ENCODE assay signal across 14 cellular contexts in the genomic region with DNA sequence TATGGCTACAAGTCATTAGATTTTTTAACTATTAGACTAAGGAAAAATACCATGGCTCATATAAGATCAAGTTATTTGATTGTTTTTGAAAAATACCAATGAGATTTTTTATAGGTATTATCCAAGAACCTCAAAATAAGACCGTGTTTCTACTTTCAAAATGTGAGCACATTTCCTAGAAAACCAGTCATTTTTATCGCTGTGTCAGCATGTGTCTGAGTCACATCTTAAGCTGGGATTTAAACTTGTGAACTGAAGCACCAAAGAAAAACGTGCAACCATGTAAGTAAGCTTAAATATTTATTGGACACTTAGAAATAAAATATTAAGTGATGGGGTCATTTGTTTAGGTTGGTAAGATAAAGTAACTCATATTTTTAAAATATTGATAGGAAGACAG.
DNase-seq lines count a peak whose midpoint lies in the region; ATAC-seq, FAIRE-seq and TF ChIP-seq lines count a peak whose summit lies in the region.
"Had no signal": no experiment of that assay in that cellular context is flagged by ENCODE, and none has a peak within 500 bp of the region (broad histone marks: within the 10 kb centered on the region; RNA-seq: fewer than 3 reads in every experiment).

No MANE protein-coding gene starts in this region.

- TF ChIP-seq POLR2A in H1 (IDR thresholded peaks at IDR 0.05; ENCODE audit: control extremely low read depth in 1 of 2, low read depth in 2 of 2, low read length in 2 of 2) = no peak

- no peak overlapping the region for H4K5ac ChIP-seq in H1 (ENCODE audit: insufficient read length, low read depth, low read length)

- H3K36me3 ChIP-seq in H1 (ENCODE audit: control insufficient read depth in 2 of 4, insufficient read depth in 4 of 4, low read length in 3 of 4) = no peaks in the 10 kb centered on the region

- no peak overlapping the region for H2BK120ac ChIP-seq in H1 (replicated peaks; ENCODE audit: low read depth, low read length)

- no peak overlapping the region for H3K9ac ChIP-seq in H1 (replicated peaks in 1 of 4; ENCODE audit: extremely low read depth in 1 of 4, low read depth in 3 of 4, low read length in 3 of 4)

- H3K18ac ChIP-seq in H1 (ENCODE audit: extremely low read depth, low read length) = no peak overlapping the region

- H3K4me3 ChIP-seq in H1 (ENCODE audit: extremely low read depth in 1 of 4, insufficient read depth in 2 of 4, low read depth in 3 of 4, low read length in 4 of 4) = no peak overlapping the region

- no peak overlapping the region for H2BK12ac ChIP-seq in H1 (ENCODE audit: low read depth, low read length)

- TF ChIP-seq RAD21 in H1 (IDR thresholded peaks at IDR 0.05 in 1 of 2, conservative IDR thresholded peaks at IDR 0.05 in 1 of 2; ENCODE audit: low read depth in 2 of 2, low read length in 2 of 2) = no peak

- no peaks in the 10 kb centered on the region for H3K27me3 ChIP-seq in H1 (replicated peaks in 1 of 4; ENCODE audit: control insufficient read depth in 3 of 4, extremely low read depth in 1 of 4, insufficient read depth in 3 of 4, low read length in 3 of 4)

- no peaks in the 10 kb centered on the region for H3K4me1 ChIP-seq in H1 (replicated peaks in 1 of 4; ENCODE audit: control insufficient read depth in 3 of 4, insufficient read depth in 4 of 4, low read length in 3 of 4)

- peak; percentile 1 for DNase-seq in HT1080 (ENCODE audit: low read depth)
- DNase-seq in OCI-M1 (lab: John Stamatoyannopoulos, UW) = peak; percentile 79
- no peak for DNase-seq in H1 (ENCODE audit: low read depth in 1 of 2, low spot score in 2 of 2)
- no peak for DNase-seq in GM19239 (ENCODE audit: insufficient read length, low spot score)
- DNase-seq: CD8-positive, alpha-beta T cell; COR-L47; DND-41; GF-D8; GOT3; HCEC 1CT; HFFc6; KG1 had no signal

- no peak for FAIRE-seq in H1 (lab: Jason Lieb, UNC)
- FAIRE-seq in GM19239 (lab: Jason Lieb, UNC) = no peak

- H2AFZ ChIP-seq in H1 (ENCODE audit: low read length) = no peak overlapping the region

- ATAC-seq in GM21367 (IDR thresholded peaks at IDR 0.05; ENCODE audit: unreplicated experiment) = no peak
- no peak for ATAC-seq in GM21423 (IDR thresholded peaks at IDR 0.05; ENCODE audit: unreplicated experiment)
- ATAC-seq: CD8-positive, alpha-beta T cell had no signal

- H3K23ac ChIP-seq in H1 (ENCODE audit: insufficient read length) = no peak overlapping the region

- no peak overlapping the region for H2BK15ac ChIP-seq in H1 (ENCODE audit: low read length)

- H2BK20ac ChIP-seq in H1 (ENCODE audit: low read length) = no peak overlapping the region

- no peaks in the 10 kb centered on the region for H3K79me1 ChIP-seq in H1 (ENCODE audit: low read depth, low read length)

- TF ChIP-seq EP300 in H1 (IDR thresholded peaks at IDR 0.05; ENCODE audit: borderline replicate concordance in 1 of 2, low read depth in 2 of 2, low read length in 2 of 2) = no peak

- no peaks in the 10 kb centered on the region for H3K23me2 ChIP-seq in H1 (ENCODE audit: low read depth, low read length)

- H2AK5ac ChIP-seq in H1 (ENCODE audit: low read depth, low read length) = no peak overlapping the region

- H3K4me2 ChIP-seq in H1 (ENCODE audit: insufficient read depth in 1 of 2, low read depth in 2 of 2, low read length in 2 of 2) = no peak overlapping the region

- no peak overlapping the region for H4K8ac ChIP-seq in H1 (ENCODE audit: extremely low read depth, insufficient read depth, low read length)

- no peak overlapping the region for H2BK5ac ChIP-seq in H1 (ENCODE audit: low read depth, low read length)

- H3K4ac ChIP-seq in H1 (replicated peaks; ENCODE audit: insufficient read length, low read depth, low read length) = no peak overlapping the region

- H3K56ac ChIP-seq in H1 (replicated peaks; ENCODE audit: insufficient read length, low read depth, low read length) = no peak overlapping the region

- no peak overlapping the region for H3K14ac ChIP-seq in H1 (ENCODE audit: insufficient read length)

- POLR2A ChIA-PET in H1 (lab: Charles Lee; ENCODE audit: partially characterized antibody) = no interaction called here

- no peaks in the 10 kb centered on the region for H4K20me1 ChIP-seq in H1 (replicated peaks in 1 of 2; ENCODE audit: control insufficient read depth in 1 of 2, insufficient read depth in 2 of 2, low read length in 2 of 2)

- H3K79me2 ChIP-seq in H1 (ENCODE audit: control insufficient read depth in 1 of 2, insufficient read depth in 2 of 2, low read length in 2 of 2) = no peaks in the 10 kb centered on the region

- H4K91ac ChIP-seq in H1 (replicated peaks; ENCODE audit: insufficient read length, low read length) = no peak overlapping the region

- H3K9me3 ChIP-seq in H1 (ENCODE audit: insufficient read depth in 2 of 2, low read depth in 1 of 2, low read length in 1 of 2) = no peaks in the 10 kb centered on the region

- TF ChIP-seq CTCF in H1 (IDR thresholded peaks at IDR 0.05; ENCODE audit: control extremely low read depth in 1 of 3, insufficient read depth in 1 of 3, low read depth in 1 of 3, low read length in 3 of 3) = no peak

- H3K27ac ChIP-seq in H1 (ENCODE audit: low read depth, low read length) = no peak overlapping the region

- 83% methylated on average over 3 of the region's 3 CpGs; no CpG with 5 or more reads in 1 of the 2 experiments for WGBS in H1 (ENCODE audit: extremely low coverage in 1 of 2, insufficient coverage in 1 of 2, insufficient read length in 1 of 2, insufficient replicate concordance in 2 of 2, low coverage in 1 of 2, low lambda C conversion rate in 2 of 2, missing lambda C conversion rate in 1 of 2), 2 experiments

- CTCF ChIA-PET in H1 (lab: Charles Lee; ENCODE audit: partially characterized antibody) = no interaction called here

TF ChIP-seq in H1, 55 proteins besides CTCF, POLR2A, EP300 and RAD21:
- TF ChIP-seq MAFK (IDR thresholded peaks at IDR 0.05; ENCODE audit: low read depth, low read length) (peak; percentile 74), RNF2 (IDR thresholded peaks at IDR 0.05; ENCODE audit: borderline replicate concordance, low read depth, low read length, missing control alignments, poor library complexity, severe bottlenecking) (no peak)

Comparison
In these comparisons a context has a peak if more than half of its experiments do, and no peak if none do; other contexts are left out.
1. DNase-seq: peak in HT1080 (single experiment) and OCI-M1 (single experiment); none in H1 (0 of 2) and GM19239 (single experiment).